ENCODE assay signal across 8 cellular contexts in the genomic region with DNA sequence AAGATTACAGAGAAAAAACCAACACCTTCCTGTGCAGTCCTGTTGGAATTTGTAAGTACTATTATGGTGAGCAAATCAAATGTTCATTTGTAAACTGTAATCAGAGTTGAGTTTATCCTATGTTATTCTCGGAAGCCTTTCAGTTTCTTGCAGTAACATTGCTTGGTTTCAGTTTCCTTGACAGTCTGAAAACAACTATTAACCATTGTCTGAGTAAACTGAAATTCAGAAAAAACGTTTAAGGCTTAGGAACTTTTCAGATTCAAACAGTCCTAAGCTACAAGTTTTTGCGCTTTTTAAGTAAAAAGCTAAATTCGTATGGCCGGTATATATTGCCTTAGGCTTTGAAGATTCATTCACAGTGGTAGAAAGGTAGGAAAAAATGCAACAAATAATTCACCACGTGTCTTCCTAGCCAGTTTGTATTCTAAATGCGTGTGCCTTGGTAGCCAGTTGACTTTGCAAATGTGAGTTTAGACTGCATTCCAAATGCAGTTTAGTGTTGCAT. TPM values are rescaled to one million over a fixed set of nuclear protein-coding genes. Genes with fewer than 3 reads are reported as not detected.
A peak's percentile ranks its signal among the peaks of the same experiment; 100 is the strongest.
DNase-seq lines count a peak whose midpoint lies in the region; ATAC-seq and TF ChIP-seq lines count a peak whose summit lies in the region.

No MANE protein-coding gene starts in this region.

- CTCF ChIA-PET in AG04450 (lab: Charles Lee): interaction anchor here (1.4 kb wide), 2 partner anchors 12 to 39 kb away, joined by 3 read pairs; no protein-coding TSS in a partner anchor

- H3K27ac ChIP-seq in AG04450 (ENCODE audit: low read depth, low read length): no peak overlapping the region
- peak overlapping the region; percentile 13 for H3K27ac ChIP-seq in H9 (ENCODE audit: insufficient read length, low read depth, low read length)
- H3K27ac ChIP-seq in iPS-18a (ENCODE audit: low read length): peak overlapping the region; percentile 64

- no peak overlapping the region for H3T11ph ChIP-seq in H9 (ENCODE audit: low read length)

- no peak for TF ChIP-seq CTCF in AG04450 (IDR thresholded peaks at IDR 0.05; ENCODE audit: low read depth, low read length)
- no peak for TF ChIP-seq CTCF in H9 (conservative IDR thresholded peaks at IDR 0.05)

- no peak overlapping the region for H2AFZ ChIP-seq in H9 (ENCODE audit: low read length)

- H2AK5ac ChIP-seq in H9 (ENCODE audit: insufficient read length, low read length): no peak overlapping the region

- no peak overlapping the region for H4K91ac ChIP-seq in H9 (ENCODE audit: insufficient read length, low read depth, low read length)

- H2BK15ac ChIP-seq in H9 (ENCODE audit: low read depth, low read length): no peak overlapping the region

- no peak overlapping the region for H2BK5ac ChIP-seq in H9 (ENCODE audit: insufficient read length, low read length)

- H4K20me1 ChIP-seq in H9 (ENCODE audit: control insufficient read depth, insufficient read depth, insufficient read length): no peaks in the 10 kb centered on the region

- no CpG with 5 or more reads among the region's 7 CpGs for WGBS in H9 (ENCODE audit: extremely low coverage, insufficient read length, low lambda C conversion rate)

- peaks cover 63% of the 10 kb centered on the region for H3K79me2 ChIP-seq in H9 (ENCODE audit: insufficient read depth, low read length)

- H3K4me1 ChIP-seq in H9 (ENCODE audit: insufficient read depth, low read length) (no peaks in the 10 kb centered on the region), iPS-18a (ENCODE audit: control insufficient read depth, low read depth, low read length) (peaks cover 31% of the 10 kb centered on the region)

- POLR2A ChIA-PET in AG04450 (lab: Yijun Ruan, JAX): no interaction called here

- H3K4me2 ChIP-seq in H9 (ENCODE audit: insufficient read depth, insufficient read length, low read length): peak overlapping the region; percentile 60

- H3K27me3 Mint-ChIP-seq in H9 (ENCODE audit: low read depth): peaks cover 2% of the 10 kb centered on the region; the same call in 1 of the 2 replicates
- no peaks in the 10 kb centered on the region for H3K27me3 Mint-ChIP-seq in activated naive CD8-positive, alpha-beta T cell

- H3K79me1 ChIP-seq in H9 (ENCODE audit: insufficient read depth, low read depth, low read length, poor library complexity, severe bottlenecking): no peaks in the 10 kb centered on the region

- H3K36me3 Mint-ChIP-seq in H9 (ENCODE audit: insufficient read depth in 1 of 3, low read depth in 3 of 3): peaks cover 37 to 55% (median 52%) of the 10 kb centered on the region in 3 experiments
- peaks cover 23% of the 10 kb centered on the region for H3K36me3 Mint-ChIP-seq in activated naive CD8-positive, alpha-beta T cell
- H3K36me3 Mint-ChIP-seq in stimulated activated effector memory CD8-positive, alpha-beta T cell treated with anti-CD3 and anti-CD28 coated beads, Interleukin-12 subunit alpha, Interleukin-12 subunit beta, amount 100 ng/mL, for 72 hours: peaks cover 72% of the 10 kb centered on the region

- H3K4me3 ChIP-seq in AG04450 (ENCODE audit: low read depth, low read length) (peak overlapping the region; percentile 93), iPS-18a (ENCODE audit: low read length) (peak overlapping the region; percentile 98)

- H3K9ac ChIP-seq in H9 (ENCODE audit: extremely low read depth, insufficient read length, low read length) (peak overlapping the region; percentile 68), iPS-18a (ENCODE audit: low read length) (peak overlapping the region; percentile 99)

- H3K4ac ChIP-seq in H9 (ENCODE audit: low read depth, low read length): no peak overlapping the region

- H3K9me3 ChIP-seq in AG04450 (ENCODE audit: control insufficient read depth, insufficient read depth, low read length) (no peaks in the 10 kb centered on the region; the same call in 1 of the 2 replicates), H9 (ENCODE audit: control insufficient read depth, low read depth, low read length) (no peaks in the 10 kb centered on the region), iPS-18a (ENCODE audit: control insufficient read depth, low read depth, low read length) (no peaks in the 10 kb centered on the region)

- peaks cover 22% of the 10 kb centered on the region for H3K36me3 ChIP-seq in iPS-18a (ENCODE audit: control insufficient read depth, low read depth, low read length)

- ATAC-seq in stimulated activated effector memory CD8-positive, alpha-beta T cell treated with anti-CD3 and anti-CD28 coated beads, Interleukin-12 subunit alpha, Interleukin-12 subunit beta, amount 100 ng/mL, for 72 hours: no peak
- ATAC-seq in HG03108 (IDR thresholded peaks at IDR 0.05; ENCODE audit: unreplicated experiment): no peak

- H3K56ac ChIP-seq in H9 (ENCODE audit: insufficient read length, low read depth, low read length): no peak overlapping the region

- peaks cover 50 to 58% of the 10 kb centered on the region in 2 experiments for H3K4me1 Mint-ChIP-seq in H9
- peaks cover 61% of the 10 kb centered on the region for H3K4me1 Mint-ChIP-seq in activated naive CD8-positive, alpha-beta T cell (ENCODE audit: low read depth)
- H3K4me1 Mint-ChIP-seq in stimulated activated effector memory CD8-positive, alpha-beta T cell treated with anti-CD3 and anti-CD28 coated beads, Interleukin-12 subunit alpha, Interleukin-12 subunit beta, amount 100 ng/mL, for 72 hours: peaks cover 59% of the 10 kb centered on the region

- peaks cover 3% of the 10 kb centered on the region for H3K23me2 ChIP-seq in H9 (ENCODE audit: insufficient read length, low read depth, low read length, poor library complexity, severe bottlenecking)

- H4K5ac ChIP-seq in H9 (ENCODE audit: insufficient read length, low read depth, low read length): no peak overlapping the region

- H3K9me3 Mint-ChIP-seq in H9: peaks cover 0 to 4% of the 10 kb centered on the region in 2 experiments; a peak in 2 of 5 replicates
- H3K9me3 Mint-ChIP-seq in activated naive CD8-positive, alpha-beta T cell (ENCODE audit: low read depth): no peaks in the 10 kb centered on the region
- no peaks in the 10 kb centered on the region for H3K9me3 Mint-ChIP-seq in stimulated activated effector memory CD8-positive, alpha-beta T cell treated with anti-CD3 and anti-CD28 coated beads, Interleukin-12 subunit alpha, Interleukin-12 subunit beta, amount 100 ng/mL, for 72 hours

- no peak overlapping the region for H4K8ac ChIP-seq in H9 (replicated peaks; ENCODE audit: insufficient read length, low read depth, low read length)

- no peak overlapping the region for H2BK20ac ChIP-seq in H9 (ENCODE audit: low read depth, low read length, poor library complexity, severe bottlenecking)

- no peak overlapping the region for H2BK120ac ChIP-seq in H9 (ENCODE audit: low read depth, low read length, poor library complexity, severe bottlenecking)

- DNase-seq in AG04450 (ENCODE audit: low read depth, low spot score): no peak
- DNase-seq in H9: no peak
- no peak for DNase-seq in stimulated activated effector memory CD8-positive, alpha-beta T cell treated with anti-CD3 and anti-CD28 coated beads, Interleukin-12 subunit alpha, Interleukin-12 subunit beta, amount 100 ng/mL, for 72 hours (ENCODE audit: low spot score in 2 of 2)
- DNase-seq in stimulated activated CD4-positive, alpha-beta T cell treated with anti-CD3 and anti-CD28 coated beads, Interleukin-12 subunit alpha, Interleukin-12 subunit beta, amount 100 ng/mL, for 4 hours: no peak
- no peak for DNase-seq in HuH-7 (ENCODE audit: low spot score)

- no peak overlapping the region for H3K23ac ChIP-seq in H9 (ENCODE audit: insufficient read length, low read depth, low read length)

- H3K27me3 ChIP-seq in AG04450 (ENCODE audit: control insufficient read depth, insufficient read depth, low read length) (no peaks in the 10 kb centered on the region), H9 (ENCODE audit: insufficient read depth, low read length) (no peaks in the 10 kb centered on the region), iPS-18a (ENCODE audit: control insufficient read depth, insufficient read depth, low read length) (no peaks in the 10 kb centered on the region)

- no peak overlapping the region for H3K18ac ChIP-seq in H9 (ENCODE audit: insufficient read length, low read depth, low read length)

- H3K27ac Mint-ChIP-seq in H9: peak overlapping the region in 2 of 3 experiments; percentile 72 to 93; a peak in 4 of 7 replicates
- H3K27ac Mint-ChIP-seq in activated naive CD8-positive, alpha-beta T cell: peak overlapping the region; percentile 99
- H3K27ac Mint-ChIP-seq in stimulated activated effector memory CD8-positive, alpha-beta T cell treated with anti-CD3 and anti-CD28 coated beads, Interleukin-12 subunit alpha, Interleukin-12 subunit beta, amount 100 ng/mL, for 72 hours: peak overlapping the region; percentile 99

- no peak overlapping the region for H3K14ac ChIP-seq in H9 (ENCODE audit: insufficient read depth, low read length)

- H2BK12ac ChIP-seq in H9 (ENCODE audit: insufficient read length, low read depth, low read length): no peak overlapping the region

- peak overlapping the region; percentile 98 for H3K4me3 Mint-ChIP-seq in H9
- peak overlapping the region; percentile 99 for H3K4me3 Mint-ChIP-seq in activated naive CD8-positive, alpha-beta T cell
- H3K4me3 Mint-ChIP-seq in stimulated activated effector memory CD8-positive, alpha-beta T cell treated with anti-CD3 and anti-CD28 coated beads, Interleukin-12 subunit alpha, Interleukin-12 subunit beta, amount 100 ng/mL, for 72 hours: peak overlapping the region; percentile 94

RNA-seq across cellular contexts. Expression of gene GPBP1, which starts 2.5 kb away (rescaled TPM):
- 44.5 and 67.7 TPM in 2 replicates for polyA plus RNA-seq in AG04450 (2011; rRNA removed)
- polyA minus RNA-seq in AG04450 (2011; rRNA and poly(A)+ RNA removed): 14.2 and 34.6 TPM in 2 replicates
- 108 and 112 TPM in 2 replicates for total RNA-seq in H9 (2021)
